8 cellular contexts compared by ENCODE assay signal in the genomic region with DNA sequence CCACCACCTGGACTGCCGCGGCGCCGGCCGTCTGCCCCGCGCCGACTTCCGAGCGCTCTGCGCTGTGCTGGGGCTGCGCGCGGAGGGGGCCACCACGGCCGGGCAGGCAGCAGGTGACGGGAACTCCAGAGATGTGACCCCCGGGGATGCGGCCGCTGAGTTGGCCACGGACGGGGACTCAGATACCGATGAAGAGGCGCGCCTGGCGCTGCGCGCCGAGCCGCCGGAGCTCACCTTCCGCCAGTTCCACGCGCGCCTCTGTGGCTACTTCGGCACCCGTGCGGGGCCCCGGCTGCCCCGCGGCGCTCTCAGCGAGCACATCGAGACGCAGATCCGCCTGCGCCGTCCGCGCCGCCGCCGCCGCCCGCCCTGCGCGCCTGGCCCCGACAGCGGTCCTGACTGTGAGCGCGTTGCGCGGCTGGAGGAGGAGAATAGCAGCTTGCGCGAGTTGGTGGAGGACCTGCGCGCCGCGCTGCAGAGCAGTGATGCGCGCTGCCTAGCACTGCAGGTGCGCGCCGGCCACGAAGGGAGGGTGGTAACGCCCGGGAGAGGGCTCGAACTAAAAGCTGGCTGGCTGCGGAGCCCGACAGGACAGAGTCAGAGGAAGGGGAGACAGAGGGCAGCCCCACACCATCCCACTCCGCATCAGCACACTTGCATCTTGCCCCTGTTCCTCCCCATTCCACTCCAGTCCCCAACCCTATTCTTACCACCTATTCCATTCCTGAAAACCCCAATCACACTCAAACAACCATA. TPM values are rescaled to one million over a fixed set of nuclear protein-coding genes. Genes with fewer than 3 reads are reported as not detected.
DNase-seq lines count a peak whose midpoint lies in the region; ATAC-seq, FAIRE-seq and TF ChIP-seq lines count a peak whose summit lies in the region.

No MANE protein-coding gene starts in this region.

- H3K27ac ChIP-seq in A549 (no peak overlapping the region), ascending aorta (no peak overlapping the region), thymus (ENCODE audit: low read depth) (no peak overlapping the region)

- TF ChIP-seq POLR2A in A549 (IDR thresholded peaks at IDR 0.05; ENCODE audit: low read length), result no peak

- peak overlapping the region; percentile 77 for H3K4me2 ChIP-seq in A549

- 2% methylated on average over 5 of the region's 81 CpGs for WGBS in A549 (ENCODE audit: missing lambda C conversion rate)
- WGBS in thymus, result 2% methylated on average over 81 of the region's 81 CpGs

- TF ChIP-seq CTCF in A549 (IDR thresholded peaks at IDR 0.05), result no peak
- TF ChIP-seq CTCF in ascending aorta (IDR thresholded peaks at IDR 0.05), result no peak

- POLR2A ChIA-PET in A549 (lab: Yijun Ruan, JAX), result no interaction called here

- H3K4me3 ChIP-seq in A549 (peak overlapping the region; percentile 38), ascending aorta (peak overlapping the region; percentile 58 to 61), thymus (ENCODE audit: low read length) (peak overlapping the region; percentile 75)

- ATAC-seq in A549 (peak in 1 of 2 experiments; percentile 71; a peak in 3 of 6 replicates), GM18517 (IDR thresholded peaks at IDR 0.05; ENCODE audit: unreplicated experiment) (no peak), HG03457 (IDR thresholded peaks at IDR 0.05; ENCODE audit: unreplicated experiment) (no peak)

- no peak for TF ChIP-seq EP300 in A549 (IDR thresholded peaks at IDR 0.05)

- H3K36me3 ChIP-seq in ascending aorta (no peaks in the 10 kb centered on the region), thymus (ENCODE audit: control insufficient read depth, insufficient read depth) (no peaks in the 10 kb centered on the region)

- DNase-seq in A549 (ENCODE audit: low read depth in 1 of 2, low spot score in 1 of 2), result peak in 1 of 2 experiments; percentile 44
- peak; percentile 38 for DNase-seq in NCI-H1105 (lab: John Stamatoyannopoulos, UW)
- DNase-seq in ascending aorta (ENCODE audit: low spot score in 2 of 2), result no peak
- peak; percentile 58 to 73 for DNase-seq in lung microvascular endothelial cell (ENCODE audit: low read depth in 2 of 2)
- no peak for DNase-seq in GOT3 (lab: John Stamatoyannopoulos, UW)

- FAIRE-seq in A549 (lab: Jason Lieb, UNC), result no peak

- no peak for TF ChIP-seq RAD21 in A549 (conservative IDR thresholded peaks at IDR 0.05 in 1 of 2, IDR thresholded peaks at IDR 0.05 in 1 of 2)

- H3K9me3 ChIP-seq in A549 (no peaks in the 10 kb centered on the region), ascending aorta (no peaks in the 10 kb centered on the region), thymus (ENCODE audit: control insufficient read depth) (no peaks in the 10 kb centered on the region)

- intact Hi-C loops in ascending aorta (cut with DNase I), result no loop called here

- CTCF ChIA-PET in A549 (lab: Yijun Ruan, JAX), result no interaction called here

- H3K27me3 ChIP-seq in ascending aorta (peaks cover 3% of the 10 kb centered on the region), thymus (ENCODE audit: control insufficient read depth, insufficient read depth) (peaks cover 7% of the 10 kb centered on the region)

- H3K4me1 ChIP-seq in A549 (no peaks in the 10 kb centered on the region), ascending aorta (peaks cover 0 to 4% of the 10 kb centered on the region in 2 donors), thymus (ENCODE audit: control insufficient read depth, insufficient read depth, low read length) (peaks cover 50% of the 10 kb centered on the region)

TF ChIP-seq in A549, 52 proteins besides CTCF, POLR2A, EP300 and RAD21 (continues in another document):
- TF ChIP-seq HEYL (CRISPR knock-in tag; IDR thresholded peaks at IDR 0.05), result no peak
- no peak for TF ChIP-seq RCOR1 (IDR thresholded peaks at IDR 0.05; ENCODE audit: low read depth, low read length)
- no peak for TF ChIP-seq RFX5 (IDR thresholded peaks at IDR 0.05)
- TF ChIP-seq TFCP2L1 (CRISPR knock-in tag; IDR thresholded peaks at IDR 0.05), result no peak
- no peak for TF ChIP-seq RNF2 (IDR thresholded peaks at IDR 0.05; ENCODE audit: borderline replicate concordance, low read depth)
- TF ChIP-seq NPAS2 (CRISPR knock-in tag; IDR thresholded peaks at IDR 0.05; ENCODE audit: borderline replicate concordance), result no peak
- TF ChIP-seq, protein P1, sequence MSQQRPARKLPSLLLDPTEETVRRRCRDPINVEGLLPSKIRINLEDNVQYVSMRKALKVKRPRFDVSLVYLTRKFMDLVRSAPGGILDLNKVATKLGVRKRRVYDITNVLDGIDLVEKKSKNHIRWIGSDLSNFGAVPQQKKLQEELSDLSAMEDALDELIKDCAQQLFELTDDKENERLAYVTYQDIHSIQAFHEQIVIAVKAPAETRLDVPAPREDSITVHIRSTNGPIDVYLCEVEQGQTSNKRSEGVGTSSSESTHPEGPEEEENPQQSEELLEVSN (IDR thresholded peaks at IDR 0.05; ENCODE audit: borderline replicate concordance, low read depth), result no peak
- no peak for TF ChIP-seq MAFK (IDR thresholded peaks at IDR 0.05; ENCODE audit: partially characterized antibody)
- TF ChIP-seq CEBPB (IDR thresholded peaks at IDR 0.05), result no peak
- TF ChIP-seq, protein P2, sequence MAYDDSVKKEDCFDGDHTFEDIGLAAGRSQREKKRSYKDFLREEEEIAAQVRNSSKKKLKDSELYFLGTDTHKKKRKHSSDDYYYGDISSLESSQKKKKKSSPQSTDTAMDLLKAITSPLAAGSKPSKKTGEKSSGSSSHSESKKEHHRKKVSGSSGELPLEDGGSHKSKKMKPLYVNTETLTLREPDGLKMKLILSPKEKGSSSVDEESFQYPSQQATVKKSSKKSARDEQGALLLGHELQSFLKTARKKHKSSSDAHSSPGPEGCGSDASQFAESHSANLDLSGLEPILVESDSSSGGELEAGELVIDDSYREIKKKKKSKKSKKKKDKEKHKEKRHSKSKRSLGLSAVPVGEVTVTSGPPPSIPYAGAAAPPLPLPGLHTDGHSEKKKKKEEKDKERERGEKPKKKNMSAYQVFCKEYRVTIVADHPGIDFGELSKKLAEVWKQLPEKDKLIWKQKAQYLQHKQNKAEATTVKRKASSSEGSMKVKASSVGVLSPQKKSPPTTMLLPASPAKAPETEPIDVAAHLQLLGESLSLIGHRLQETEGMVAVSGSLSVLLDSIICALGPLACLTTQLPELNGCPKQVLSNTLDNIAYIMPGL (CRISPR knock-in tag; IDR thresholded peaks at IDR 0.05; ENCODE audit: borderline replicate concordance), result no peak
- TF ChIP-seq, protein P3, sequence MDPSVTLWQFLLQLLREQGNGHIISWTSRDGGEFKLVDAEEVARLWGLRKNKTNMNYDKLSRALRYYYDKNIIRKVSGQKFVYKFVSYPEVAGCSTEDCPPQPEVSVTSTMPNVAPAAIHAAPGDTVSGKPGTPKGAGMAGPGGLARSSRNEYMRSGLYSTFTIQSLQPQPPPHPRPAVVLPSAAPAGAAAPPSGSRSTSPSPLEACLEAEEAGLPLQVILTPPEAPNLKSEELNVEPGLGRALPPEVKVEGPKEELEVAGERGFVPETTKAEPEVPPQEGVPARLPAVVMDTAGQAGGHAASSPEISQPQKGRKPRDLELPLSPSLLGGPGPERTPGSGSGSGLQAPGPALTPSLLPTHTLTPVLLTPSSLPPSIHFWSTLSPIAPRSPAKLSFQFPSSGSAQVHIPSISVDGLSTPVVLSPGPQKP (IDR thresholded peaks at IDR 0.05; ENCODE audit: low read depth, low read length), result no peak
- TF ChIP-seq TP53 (CRISPR knock-in tag; IDR thresholded peaks at IDR 0.05), result no peak
- TF ChIP-seq, protein P4, sequence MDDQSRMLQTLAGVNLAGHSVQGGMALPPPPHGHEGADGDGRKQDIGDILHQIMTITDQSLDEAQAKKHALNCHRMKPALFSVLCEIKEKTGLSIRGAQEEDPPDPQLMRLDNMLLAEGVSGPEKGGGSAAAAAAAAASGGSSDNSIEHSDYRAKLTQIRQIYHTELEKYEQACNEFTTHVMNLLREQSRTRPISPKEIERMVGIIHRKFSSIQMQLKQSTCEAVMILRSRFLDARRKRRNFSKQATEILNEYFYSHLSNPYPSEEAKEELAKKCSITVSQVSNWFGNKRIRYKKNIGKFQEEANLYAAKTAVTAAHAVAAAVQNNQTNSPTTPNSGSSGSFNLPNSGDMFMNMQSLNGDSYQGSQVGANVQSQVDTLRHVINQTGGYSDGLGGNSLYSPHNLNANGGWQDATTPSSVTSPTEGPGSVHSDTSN (IDR thresholded peaks at IDR 0.05), result no peak
- TF ChIP-seq EHF (CRISPR knock-in tag; IDR thresholded peaks at IDR 0.05), result no peak
- no peak for TF ChIP-seq HOXB5 (CRISPR knock-in tag; IDR thresholded peaks at IDR 0.05)
- no peak for TF ChIP-seq EHMT2 (IDR thresholded peaks at IDR 0.05; ENCODE audit: low read depth)
- TF ChIP-seq JUN (IDR thresholded peaks at IDR 0.05), result no peak
- TF ChIP-seq ZC3H11A (IDR thresholded peaks at IDR 0.05), result no peak
- no peak for TF ChIP-seq FOSL2 (IDR thresholded peaks at IDR 0.05)
- TF ChIP-seq FOSL2 (CRISPR knock-in tag; IDR thresholded peaks at IDR 0.05), result no peak

RNA-seq across cellular contexts. Expression of a gene that starts 0.9 kb away (rescaled TPM):
- 0.04 and 0.07 TPM in 2 replicates for polyA plus RNA-seq in A549 (2011; rRNA removed)
- 0.03 TPM in 2 replicates for polyA plus RNA-seq in A549 (2012; cell fraction: cytosol; rRNA removed)
- 0.01 TPM in 1 of 2 replicates, not detected in the other for polyA plus RNA-seq in A549 (2012; cell fraction: nucleus; rRNA removed)
- polyA plus RNA-seq in A549 (2017; fragmentation: RNase III; extraction: RNeasy Plus Mini Kit Qiagen cat#74134 plus additional on column Dnase treatment), result not detected in 3 replicates
- not detected in 2 replicates for polyA minus RNA-seq in A549 (2011; rRNA and poly(A)+ RNA removed)
- 3.6 TPM for total RNA-seq in ascending aorta
- total RNA-seq in lung microvascular endothelial cell, result 2.6 and 11.5 TPM in 2 replicates
- 1.5 TPM for polyA plus RNA-seq in thymus

RNA-seq across cellular contexts. Expression of a gene that starts 8.1 kb away (rescaled TPM):
- 0.05 TPM in 1 of 2 replicates, not detected in the other for polyA plus RNA-seq in A549 (2011; rRNA removed)
- polyA plus RNA-seq in A549 (2012; cell fraction: cytosol; rRNA removed), result 0.03 TPM in 1 of 2 replicates, not detected in the other
- polyA plus RNA-seq in A549 (2012; cell fraction: nucleus; rRNA removed), result 0.01 TPM in 2 replicates
- not detected in 3 replicates for polyA plus RNA-seq in A549 (2017; fragmentation: RNase III; extraction: RNeasy Plus Mini Kit Qiagen cat#74134 plus additional on column Dnase treatment)
- polyA minus RNA-seq in A549 (2011; rRNA and poly(A)+ RNA removed), result not detected in 2 replicates
- not detected for total RNA-seq in ascending aorta
- 0.60 and 0.65 TPM in 2 replicates for total RNA-seq in lung microvascular endothelial cell
- 2.0 TPM for polyA plus RNA-seq in thymus

RNA-seq across cellular contexts. Expression of a gene that starts 58.6 kb away (rescaled TPM):
- polyA plus RNA-seq in A549 (2011; rRNA removed) (not detected in 2 replicates), A549 (2017; fragmentation: RNase III; extraction: RNeasy Plus Mini Kit Qiagen cat#74134 plus additional on column Dnase treatment) (not detected in 3 replicates), thymus (0.02 TPM)
- not detected in 2 replicates for polyA plus RNA-seq in A549 (2012; cell fraction: cytosol; rRNA removed)
- not detected in 2 replicates for polyA plus RNA-seq in A549 (2012; cell fraction: nucleus; rRNA removed)
- not detected in 2 replicates for polyA minus RNA-seq in A549 (2011; rRNA and poly(A)+ RNA removed)
- total RNA-seq in ascending aorta (not detected), lung microvascular endothelial cell (not detected in 2 replicates)

Comparison
In these comparisons a context has a peak if more than half of its experiments do, and no peak if none do; other contexts are left out.
1. DNase-seq: peak in NCI-H1105 (single experiment) and lung microvascular endothelial cell (2 of 2); none in ascending aorta (0 of 2) and GOT3 (single experiment).
2. Peak in every context shown above with its lines, with median percentiles within 50 percentile points of each other: H3K4me3 ChIP-seq.